Comparison of ENCODE assay signal across 24 cellular contexts in genomic region chr15:86676002-86676401, GRCh38.
"Had no signal": no experiment of that assay in that cellular context is flagged by ENCODE, and none has a peak within 500 bp of the region (broad histone marks: within the 10 kb centered on the region; RNA-seq: fewer than 3 reads in every experiment).

No MANE protein-coding gene starts in this region.

- H3K27ac Mint-ChIP-seq: stimulated activated effector memory CD8-positive, alpha-beta T cell treated with anti-CD3 and anti-CD28 coated beads, Interleukin-12 subunit alpha, Interleukin-12 subunit beta, amount 100 ng/mL, for 72 hours; stimulated activated memory B cell treated with anti-CD40 and anti-IgM and Interleukin-4, amounts not matched to agents 10 μg/mL and 1 μg/mL and 100 μg/mL, for 72 hours; stimulated activated naive B cell treated with anti-CD40 and anti-IgM and Interleukin-4, amounts not matched to agents 10 μg/mL and 1 μg/mL and 100 μg/mL, for 72 hours; type B pancreatic cell had no signal

- H3K4me1 Mint-ChIP-seq: stimulated activated memory B cell treated with anti-CD40 and anti-IgM and Interleukin-4, amounts not matched to agents 10 μg/mL and 1 μg/mL and 100 μg/mL, for 72 hours; stimulated activated naive B cell treated with anti-CD40 and anti-IgM and Interleukin-4, amounts not matched to agents 10 μg/mL and 1 μg/mL and 100 μg/mL, for 72 hours had no signal

- ATAC-seq: stimulated activated effector memory CD8-positive, alpha-beta T cell treated with anti-CD3 and anti-CD28 coated beads, Interleukin-12 subunit alpha, Interleukin-12 subunit beta, amount 100 ng/mL, for 72 hours; stimulated activated memory B cell treated with anti-CD40 and anti-IgM and Interleukin-4, amounts not matched to agents 10 μg/mL and 1 μg/mL and 100 μg/mL, for 72 hours; stimulated activated naive B cell treated with anti-CD40 and anti-IgM and Interleukin-4, amounts not matched to agents 10 μg/mL and 1 μg/mL and 100 μg/mL, for 72 hours; upper lobe of right lung had no signal

- H3K36me3 Mint-ChIP-seq: stimulated activated effector memory CD8-positive, alpha-beta T cell treated with anti-CD3 and anti-CD28 coated beads, Interleukin-12 subunit alpha, Interleukin-12 subunit beta, amount 100 ng/mL, for 72 hours; stimulated activated memory B cell treated with anti-CD40 and anti-IgM and Interleukin-4, amounts not matched to agents 10 μg/mL and 1 μg/mL and 100 μg/mL, for 72 hours; stimulated activated naive B cell treated with anti-CD40 and anti-IgM and Interleukin-4, amounts not matched to agents 10 μg/mL and 1 μg/mL and 100 μg/mL, for 72 hours; type B pancreatic cell had no signal

- DNase-seq: stimulated activated CD4-positive, alpha-beta T cell treated with anti-CD3 and anti-CD28 coated beads, Interleukin-1b, Interleukin-23, amount 100 ng/mL, for 48 hours; stimulated activated CD4-positive, alpha-beta T cell treated with anti-CD3 and anti-CD28 coated beads, Interleukin-2, amount 100 ng/mL, for 24 hours; stimulated activated CD4-positive, alpha-beta T cell treated with anti-CD3 and anti-CD28 coated beads, Interleukin-2, amount 100 ng/mL, for 48 hours; stimulated activated CD4-positive, alpha-beta T cell treated with anti-CD3 and anti-CD28 coated beads, Interleukin-4, amount 100 ng/mL, for 1 hour; stimulated activated CD4-positive, alpha-beta T cell treated with anti-CD3 and anti-CD28 coated beads, Interleukin-4, amount 100 ng/mL, for 24 hours; stimulated activated CD4-positive, alpha-beta T cell treated with anti-CD3 and anti-CD28 coated beads, Interleukin-4, amount 100 ng/mL, for 4 hours; stimulated activated CD8-positive, alpha-beta memory T cell treated with anti-CD3 and anti-CD28 coated beads, Interleukin-4, amount 100 ng/mL, for 48 hours; stimulated activated naive B cell treated with anti-CD40 and anti-IgM and Interleukin-4, amounts not matched to agents 10 μg/mL and 1 μg/mL and 100 μg/mL, for 72 hours; stimulated activated naive CD4-positive, alpha-beta T cell; stimulated activated naive CD4-positive, alpha-beta T cell treated with Interleukin-2 at 50 U/mL for 16 hours; stomach; substantia nigra; testis; thyroid gland; tibial artery; transverse colon; trophoblast cell; upper lobe of left lung; upper lobe of right lung; uterus had no signal

- FAIRE-seq: urothelium cell line had no signal

- H3K27me3 Mint-ChIP-seq: stimulated activated memory B cell treated with anti-CD40 and anti-IgM and Interleukin-4, amounts not matched to agents 10 μg/mL and 1 μg/mL and 100 μg/mL, for 72 hours; type B pancreatic cell had no signal

- H3K9me3 Mint-ChIP-seq: stimulated activated memory B cell treated with anti-CD40 and anti-IgM and Interleukin-4, amounts not matched to agents 10 μg/mL and 1 μg/mL and 100 μg/mL, for 72 hours; stimulated activated naive B cell treated with anti-CD40 and anti-IgM and Interleukin-4, amounts not matched to agents 10 μg/mL and 1 μg/mL and 100 μg/mL, for 72 hours; type B pancreatic cell had no signal

- H3K4me3 Mint-ChIP-seq: stimulated activated effector memory CD8-positive, alpha-beta T cell treated with anti-CD3 and anti-CD28 coated beads, Interleukin-12 subunit alpha, Interleukin-12 subunit beta, amount 100 ng/mL, for 72 hours; stimulated activated memory B cell treated with anti-CD40 and anti-IgM and Interleukin-4, amounts not matched to agents 10 μg/mL and 1 μg/mL and 100 μg/mL, for 72 hours; stimulated activated naive B cell treated with anti-CD40 and anti-IgM and Interleukin-4, amounts not matched to agents 10 μg/mL and 1 μg/mL and 100 μg/mL, for 72 hours; type B pancreatic cell had no signal
